ENCODE assay signal across 35 cellular contexts in genomic region chr3:158749526-158749925, GRCh38. TPM values are rescaled to one million over a fixed set of nuclear protein-coding genes. Genes with fewer than 3 reads are reported as not detected.
"Had no signal": no experiment of that assay in that cellular context is flagged by ENCODE, and none has a peak within 500 bp of the region (broad histone marks: within the 10 kb centered on the region; RNA-seq: fewer than 3 reads in every experiment).

No MANE protein-coding gene starts in this region.

- H3K27ac Mint-ChIP-seq: activated CD4-positive, alpha-beta memory T cell treated with anti-CD3 and anti-CD28 coated beads, Interleukin-2, amount 10 ng/mL, durations not matched to agents 7 days and 5 days; activated CD4-positive, alpha-beta T cell treated with anti-CD3 and anti-CD28 coated beads for 36 hours; activated naive CD4-positive, alpha-beta T cell treated with anti-CD3 and anti-CD28 coated beads for 36 hours; activated T-helper 1 cell treated with anti-CD3 and anti-CD28 coated beads, Interleukin-12 subunit alpha, Interleukin-12 subunit beta, Interleukin-2, Interleukin-4 antibody, amounts not matched to agents 30 ng/mL and 10 ng/mL and 1 ng/mL, durations not matched to agents 14 hours and 24 hours and 36 hours; WTC11 had no signal

- H3K36me3 Mint-ChIP-seq: activated naive CD4-positive, alpha-beta T cell treated with anti-CD3 and anti-CD28 coated beads, Interleukin-2, amount 50 U/mL, for 72 hours had no signal

- H3K9me3 Mint-ChIP-seq: activated CD4-positive, alpha-beta memory T cell treated with anti-CD3 and anti-CD28 coated beads, Interleukin-2, amount 10 ng/mL, durations not matched to agents 7 days and 5 days; activated naive CD4-positive, alpha-beta T cell treated with anti-CD3 and anti-CD28 coated beads for 36 hours; activated naive CD4-positive, alpha-beta T cell treated with anti-CD3 and anti-CD28 coated beads, Interleukin-2, amount 50 U/mL, for 72 hours; activated T-cell treated with anti-CD3 and anti-CD28 coated beads, Interleukin-2, amount 50 U/mL, for 4 hours; activated T-helper 1 cell treated with anti-CD3 and anti-CD28 coated beads, Interleukin-12 subunit alpha, Interleukin-12 subunit beta, Interleukin-2, Interleukin-4 antibody, amounts not matched to agents 30 ng/mL and 10 ng/mL and 1 ng/mL, durations not matched to agents 14 hours and 24 hours and 36 hours had no signal

- H3K27me3 ChIP-seq: adrenal gland, body of pancreas, breast epithelium, Peyer's patch had no signal

- H3K27ac ChIP-seq: body of pancreas, KMS-11, RWPE1 had no signal

- DNase-seq: activated CD4-positive, alpha-beta memory T cell treated with anti-CD3 and anti-CD28 coated beads, Interleukin-2, amount 10 ng/mL, durations not matched to agents 7 days and 5 days; activated CD4-positive, alpha-beta T cell treated with anti-CD3 and anti-CD28 coated beads for 36 hours; activated CD4-positive, alpha-beta T cell treated with anti-CD3 and anti-CD28 coated beads, Interleukin-2, amount 50 U/mL, for 1 hour; activated gamma-delta T cell treated with Interleukin-2 at 50 U/mL for 16 hours; activated naive CD4-positive, alpha-beta T cell treated with anti-CD3 and anti-CD28 coated beads for 36 hours; activated T-cell treated with anti-CD3 and anti-CD28 coated beads, Interleukin-2, amount 50 U/mL, for 4 hours; adrenal gland; body of pancreas; cerebellar nuclear complex; MM.1S; MV-4-11; NCI-H1092; NCI-H1436 treated with DMSO at 0.1 percent for 48 hours; NCI-H1694 treated with DMSO at 0.1 percent for 48 hours; NCI-H2029; NCI-H2107; NCI-H2171; NCI-H510A; NCI-H526; NCI-H748 treated with DMSO at 0.1 percent for 48 hours; NK-92 treated with Interleukin-12 subunit alpha and Interleukin-12 subunit beta, amount 100 ng/mL, for 24 hours; PC-3; Peyer's patch; SIG-M5; T1000 had no signal

- H3K4me3 Mint-ChIP-seq: activated CD4-positive, alpha-beta memory T cell treated with anti-CD3 and anti-CD28 coated beads, Interleukin-2, amount 10 ng/mL, durations not matched to agents 7 days and 5 days; activated CD4-positive, alpha-beta T cell treated with anti-CD3 and anti-CD28 coated beads for 36 hours; activated naive CD4-positive, alpha-beta T cell treated with anti-CD3 and anti-CD28 coated beads for 36 hours; activated T-cell treated with anti-CD3 and anti-CD28 coated beads, Interleukin-2, amount 50 U/mL, for 4 hours; activated T-helper 1 cell treated with anti-CD3 and anti-CD28 coated beads, Interleukin-12 subunit alpha, Interleukin-12 subunit beta, Interleukin-2, Interleukin-4 antibody, amounts not matched to agents 30 ng/mL and 10 ng/mL and 1 ng/mL, durations not matched to agents 14 hours and 24 hours and 36 hours; WTC11 had no signal

- H3K9me3 ChIP-seq: adrenal gland, body of pancreas, breast epithelium, Peyer's patch had no signal

- H3K27me3 Mint-ChIP-seq: activated CD4-positive, alpha-beta memory T cell treated with anti-CD3 and anti-CD28 coated beads, Interleukin-2, amount 10 ng/mL, durations not matched to agents 7 days and 5 days; activated CD4-positive, alpha-beta T cell treated with anti-CD3 and anti-CD28 coated beads for 36 hours had no signal

- H3K4me1 ChIP-seq: body of pancreas, Peyer's patch had no signal

- H3K4me1 Mint-ChIP-seq: activated CD4-positive, alpha-beta T cell treated with anti-CD3 and anti-CD28 coated beads for 36 hours; WTC11 had no signal

- H3K4me3 ChIP-seq: adrenal gland, body of pancreas, breast epithelium, Peyer's patch had no signal

- ATAC-seq: activated CD4-positive, alpha-beta T cell treated with anti-CD3 and anti-CD28 coated beads for 36 hours; activated CD4-positive, CD25-positive, alpha-beta regulatory T cell treated with anti-CD3 and anti-CD28 coated beads, Interleukin-2, amount 50 U/mL, for 24 hours; activated naive CD4-positive, alpha-beta T cell treated with anti-CD3 and anti-CD28 coated beads, Interleukin-2, amount 50 U/mL, for 72 hours; activated T-cell treated with anti-CD3 and anti-CD28 coated beads, Interleukin-2, amount 50 U/mL, for 4 hours; body of pancreas; PC-3; WTC11 had no signal

RNA-seq across cellular contexts. Expression of gene RARRES1, which starts 17.3 kb away (rescaled TPM):
- total RNA-seq: activated CD4-positive, alpha-beta memory T cell treated with anti-CD3 and anti-CD28 coated beads, Interleukin-2, amount 10 ng/mL, durations not matched to agents 7 days and 5 days; activated CD4-positive, alpha-beta T cell treated with anti-CD3 and anti-CD28 coated beads for 36 hours; activated CD8-positive, alpha-beta memory T cell treated with anti-CD3 and anti-CD28 coated beads for 36 hours; activated naive CD4-positive, alpha-beta T cell treated with anti-CD3 and anti-CD28 coated beads for 36 hours; activated naive CD4-positive, alpha-beta T cell treated with anti-CD3 and anti-CD28 coated beads, Interleukin-2, amount 50 U/mL, for 72 hours; activated T-cell treated with anti-CD3 and anti-CD28 coated beads, Interleukin-2, amount 50 U/mL, for 4 hours; activated T-helper 1 cell treated with anti-CD3 and anti-CD28 coated beads, Interleukin-12 subunit alpha, Interleukin-12 subunit beta, Interleukin-2, Interleukin-4 antibody, amounts not matched to agents 30 ng/mL and 10 ng/mL and 1 ng/mL, durations not matched to agents 14 hours and 24 hours and 36 hours; T-helper 1 cell treated with Interleukin-12 subunit alpha and Interleukin-12 subunit beta and Interleukin-4 antibody, amounts not matched to agents 30 ng/mL and 1 ng/mL, for 36 hours; T-helper 2 cell treated with Interferon-gamma antibody and Interleukin-4, amounts not matched to agents 100 ng/mL and 5 ng/mL, for 36 hours had no signal
